Comparison of ENCODE assay signal across 8 cellular contexts in the genomic region with DNA sequence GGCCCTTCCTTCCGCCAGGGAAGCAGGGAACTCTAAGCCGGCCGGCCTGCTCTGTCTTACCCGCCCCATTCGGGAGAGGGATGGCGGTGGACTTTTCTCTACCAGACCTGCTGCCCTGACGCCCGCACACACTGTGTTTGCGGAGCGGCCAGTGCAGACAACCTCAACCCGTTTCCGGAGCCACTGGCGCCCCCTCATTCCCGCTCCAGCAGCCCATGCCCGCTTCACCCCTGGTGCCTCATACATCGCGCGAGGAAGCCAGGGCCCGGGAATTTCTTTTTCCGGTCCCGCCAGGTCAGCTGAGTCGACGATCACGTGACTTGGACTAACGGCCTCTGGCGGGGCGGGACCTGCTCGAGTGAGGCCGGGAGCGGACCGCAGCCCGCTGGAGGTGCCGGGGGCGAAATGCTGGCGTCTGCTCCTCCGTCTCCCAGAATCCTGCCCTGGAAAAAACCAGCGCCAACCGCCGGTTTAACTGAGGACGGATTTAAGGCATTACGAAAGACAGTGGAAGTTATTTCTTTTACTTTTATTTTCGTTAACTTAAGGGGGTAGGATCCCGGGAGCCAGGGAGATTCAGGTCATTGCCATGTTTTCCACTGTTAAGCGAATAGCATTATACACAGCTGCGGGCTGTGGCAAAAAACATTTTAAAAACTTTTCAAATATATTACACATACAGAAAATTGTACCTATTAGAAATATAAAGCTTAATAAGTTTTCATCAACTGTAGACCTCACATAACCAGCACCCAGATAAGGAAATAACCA. TPM values are rescaled to one million over a fixed set of nuclear protein-coding genes. Genes with fewer than 3 reads are reported as not detected.
DNase-seq lines count a peak whose midpoint lies in the region; ATAC-seq and TF ChIP-seq lines count a peak whose summit lies in the region.
"Not testable (repeated sequence)": the region's sequence is repeated elsewhere in the genome, so short reads cannot be mapped to it uniquely, and the experiment has no call there.

No MANE protein-coding gene starts in this region.

- TF ChIP-seq CTCF in HCT116 (IDR thresholded peaks at IDR 0.05 in 2 of 3, conservative IDR thresholded peaks at IDR 0.05 in 1 of 3; ENCODE audit: borderline replicate concordance in 1 of 3, insufficient read depth in 1 of 3, low read depth in 2 of 3, low read length in 2 of 3); LNCaP clone FGC (IDR thresholded peaks at IDR 0.05; ENCODE audit: control insufficient read depth, extremely low read depth, insufficient read depth); psoas muscle (IDR thresholded peaks at IDR 0.05): not testable (repeated sequence)

- peak overlapping the region; percentile 43; the same call in 1 of the 2 replicates for H3K9ac ChIP-seq in HCT116 (ENCODE audit: low read length)
- H3K9ac ChIP-seq in stomach smooth muscle (ENCODE audit: low read length in 2 of 2): peak overlapping the region in 1 of 2 donors; percentile 38

- TSS peak; percentile 98 for BruUV-seq in HCT116 (replicated peaks; lab: Mats Ljungman, UMichigan)

- H3K9me2 ChIP-seq in HCT116 (ENCODE audit: insufficient read depth): not testable (repeated sequence)

- H3K79me2 ChIP-seq in HCT116 (ENCODE audit: insufficient read depth, low read length): not testable (repeated sequence)

- RAD21 ChIA-PET in HCT116 (lab: Charles Lee; ENCODE audit: low non-redundant PET in 1 of 2, low total read pairs in 2 of 2, uncharacterized antibody in 2 of 2, unreplicated experiment in 2 of 2): not testable (repeated sequence)

- TF ChIP-seq POLR2A in HCT116 (IDR thresholded peaks at IDR 0.05; ENCODE audit: borderline replicate concordance, extremely low read depth, insufficient read depth, insufficient read length): not testable (repeated sequence)

- not testable (repeated sequence) for H4K20me1 ChIP-seq in HCT116 (ENCODE audit: insufficient read depth)

- not testable (repeated sequence) for H2AFZ ChIP-seq in HCT116 (ENCODE audit: low read depth, low read length, poor library complexity, severe bottlenecking)

- 1 to 2% (median 2%) methylated on average over 21 to 35 of the region's 45 CpGs for WGBS in psoas muscle, 3 donors

- CTCF ChIA-PET in HCT116 (lab: Charles Lee): not testable (repeated sequence)

- not testable (repeated sequence) for H3K36me3 ChIP-seq in HCT116 (ENCODE audit: control insufficient read depth in 1 of 2, insufficient read depth in 2 of 2, low read length in 2 of 2); psoas muscle (ENCODE audit: insufficient read depth in 1 of 2, low read depth in 1 of 2); stomach smooth muscle (ENCODE audit: control insufficient read depth in 2 of 2, insufficient read depth in 2 of 2, low read length in 2 of 2)

- DNase-seq in GM03348 (ENCODE audit: low spot score): peak; percentile 91
- DNase-seq in HCT116 (ENCODE audit: low read depth, low spot score): peak; percentile 71
- DNase-seq in LNCaP clone FGC (ENCODE audit: low read depth): peak; percentile 49
- peak; percentile 74 to 85 (median 78) for DNase-seq in activated CD8-positive, alpha-beta memory T cell treated with anti-CD3 and anti-CD28 coated beads for 48 hours (ENCODE audit: low read depth in 2 of 3, low spot score in 2 of 3)
- DNase-seq in dermis blood vessel endothelial cell: peak; percentile 88
- DNase-seq in iPS-NIHi11 (ENCODE audit: low spot score): peak; percentile 90
- DNase-seq in psoas muscle: peak; percentile 92 to 95

- ATAC-seq in HCT116 (peak; percentile 98), psoas muscle (peak; percentile 96 to 100 (median 98))

- peak overlapping the region; percentile 38 to 44 for H3K4me3 ChIP-seq in HCT116 (replicated peaks in 1 of 2; ENCODE audit: low read depth in 1 of 2, low read length in 2 of 2)
- peak overlapping the region; percentile 56 for H3K4me3 ChIP-seq in LNCaP clone FGC (ENCODE audit: low read depth, low read length)
- peak overlapping the region; percentile 67 for H3K4me3 ChIP-seq in psoas muscle
- H3K4me3 ChIP-seq in stomach smooth muscle (ENCODE audit: low read length in 2 of 2): peak overlapping the region; percentile 31 to 68

- not testable (repeated sequence) for H3K27me3 ChIP-seq in HCT116 (ENCODE audit: insufficient read depth, low read length); psoas muscle (ENCODE audit: insufficient read depth in 3 of 3, low read length in 2 of 3); stomach smooth muscle (ENCODE audit: control insufficient read depth in 1 of 2, insufficient read depth in 2 of 2, low read length in 2 of 2)

- not testable (repeated sequence) for TF ChIP-seq RAD21 in HCT116 (IDR thresholded peaks at IDR 0.05; ENCODE audit: low read depth)

- POLR2A ChIA-PET in HCT116 (lab: Charles Lee): not testable (repeated sequence)

- not testable (repeated sequence) for H3K9me3 ChIP-seq in HCT116 (ENCODE audit: control insufficient read depth in 1 of 2, insufficient read depth in 1 of 2, low read depth in 1 of 2, low read length in 2 of 2); psoas muscle; stomach smooth muscle (ENCODE audit: control insufficient read depth in 2 of 2, low read length in 2 of 2)

- H3K27ac ChIP-seq in HCT116 (ENCODE audit: low read depth, low read length); stomach smooth muscle (ENCODE audit: low read length): not testable (repeated sequence)
- peak overlapping the region; percentile 53 for H3K27ac ChIP-seq in psoas muscle

- not testable (repeated sequence) for H3K4me1 ChIP-seq in HCT116 (ENCODE audit: control insufficient read depth in 1 of 2, insufficient read depth in 2 of 2, low read length in 2 of 2); psoas muscle; stomach smooth muscle (ENCODE audit: control insufficient read depth, insufficient read depth, low read length)

- intact Hi-C loops in HCT116 (cut with micrococcal nuclease); psoas muscle (cut with DNase I): not testable (repeated sequence)

- peak overlapping the region; percentile 64 for H3K4me2 ChIP-seq in HCT116 (ENCODE audit: low read length)

TF ChIP-seq in HCT116, 20 proteins besides CTCF, POLR2A, EP300 and RAD21:
- TF ChIP-seq, protein P1, sequence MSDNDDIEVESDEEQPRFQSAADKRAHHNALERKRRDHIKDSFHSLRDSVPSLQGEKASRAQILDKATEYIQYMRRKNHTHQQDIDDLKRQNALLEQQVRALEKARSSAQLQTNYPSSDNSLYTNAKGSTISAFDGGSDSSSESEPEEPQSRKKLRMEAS (IDR thresholded peaks at IDR 0.05): peak; percentile 62
- TF ChIP-seq SIN3A (IDR thresholded peaks at IDR 0.05; ENCODE audit: low read depth) (peak; percentile 76), ZFX (IDR thresholded peaks at IDR 0.05) (peak; percentile 52), ELF1 (IDR thresholded peaks at IDR 0.05; ENCODE audit: borderline replicate concordance, low read depth) (peak; percentile 63)
- TF ChIP-seq, protein P2, sequence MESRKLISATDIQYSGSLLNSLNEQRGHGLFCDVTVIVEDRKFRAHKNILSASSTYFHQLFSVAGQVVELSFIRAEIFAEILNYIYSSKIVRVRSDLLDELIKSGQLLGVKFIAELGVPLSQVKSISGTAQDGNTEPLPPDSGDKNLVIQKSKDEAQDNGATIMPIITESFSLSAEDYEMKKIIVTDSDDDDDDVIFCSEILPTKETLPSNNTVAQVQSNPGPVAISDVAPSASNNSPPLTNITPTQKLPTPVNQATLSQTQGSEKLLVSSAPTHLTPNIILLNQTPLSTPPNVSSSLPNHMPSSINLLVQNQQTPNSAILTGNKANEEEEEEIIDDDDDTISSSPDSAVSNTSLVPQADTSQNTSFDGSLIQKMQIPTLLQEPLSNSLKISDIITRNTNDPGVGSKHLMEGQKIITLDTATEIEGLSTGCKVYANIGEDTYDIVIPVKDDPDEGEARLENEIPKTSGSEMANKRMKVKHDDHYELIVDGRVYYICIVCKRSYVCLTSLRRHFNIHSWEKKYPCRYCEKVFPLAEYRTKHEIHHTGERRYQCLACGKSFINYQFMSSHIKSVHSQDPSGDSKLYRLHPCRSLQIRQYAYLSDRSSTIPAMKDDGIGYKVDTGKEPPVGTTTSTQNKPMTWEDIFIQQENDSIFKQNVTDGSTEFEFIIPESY (IDR thresholded peaks at IDR 0.05; ENCODE audit: extremely low read depth, insufficient replicate concordance, low read length): peak; percentile 83
TF ChIP-seq in HCT116: peak in this region for 5; not testable (repeated sequence) for 15.

RNA-seq across cellular contexts. Expression of gene GOLGA6A, which starts 17.8 kb away (rescaled TPM):
- total RNA-seq in HCT116 (2021; ENCODE audit: unreplicated experiment) (0.39 TPM), dermis blood vessel endothelial cell (not detected in 2 replicates), psoas muscle (1 to 10 TPM in 1 of 4 donors, under 1 TPM in 1, not detected in 2; 0.08 to 1.1 TPM)
- polyA plus RNA-seq in HCT116 (2012): 0.04 and 0.06 TPM in 2 replicates
- polyA plus RNA-seq in psoas muscle: under 1 TPM in 1 of 3 donors, not detected in 2; 0.16 TPM

RNA-seq across cellular contexts. Expression of gene ISLR2, which starts 30.2 kb away (rescaled TPM):
- total RNA-seq in HCT116 (2021; ENCODE audit: unreplicated experiment): 0.05 TPM
- 0.06 and 0.09 TPM in 2 replicates for polyA plus RNA-seq in HCT116 (2012)
- total RNA-seq in dermis blood vessel endothelial cell: not detected in 2 replicates
- 1 to 10 TPM; 1.1 to 2.2 (median 1.6) TPM for total RNA-seq in psoas muscle
- polyA plus RNA-seq in psoas muscle: 1 to 10 TPM; 1.2 to 1.7 (median 1.4) TPM
